ENCODE assay signal across 8 cellular contexts in genomic region chr13:79404985-79405384, GRCh38. TPM values are rescaled to one million over a fixed set of nuclear protein-coding genes. Genes with fewer than 3 reads are reported as not detected.
DNase-seq lines count a peak whose midpoint lies in the region; ATAC-seq, FAIRE-seq and TF ChIP-seq lines count a peak whose summit lies in the region.

No MANE protein-coding gene starts in this region.

- POLR2A ChIA-PET in A549 (lab: Yijun Ruan, JAX), result no interaction called here

- no peak for TF ChIP-seq EP300 in A549 (IDR thresholded peaks at IDR 0.05)

- H3K79me2 ChIP-seq in mesendoderm (ENCODE audit: control insufficient read depth, insufficient read depth, low read length), result peaks cover 49% of the 10 kb centered on the region

- no peak for TF ChIP-seq POLR2A in A549 (IDR thresholded peaks at IDR 0.05; ENCODE audit: low read length)

- no peak for TF ChIP-seq RAD21 in A549 (conservative IDR thresholded peaks at IDR 0.05 in 1 of 2, IDR thresholded peaks at IDR 0.05 in 1 of 2)

- H4K5ac ChIP-seq in mesendoderm (ENCODE audit: low read length), result no peak overlapping the region

- no peak for DNase-seq in A549 (ENCODE audit: low read depth in 1 of 2, low spot score in 1 of 2)
- DNase-seq in GM19239 (ENCODE audit: insufficient read length, low spot score), result no peak
- no peak for DNase-seq in mesendoderm
- no peak for DNase-seq in NCI-H1105 treated with DMSO at 0.1 percent for 48 hours (lab: John Stamatoyannopoulos, UW)
- DNase-seq in NCI-H187 (lab: John Stamatoyannopoulos, UW), result no peak
- DNase-seq in GM19240 (ENCODE audit: insufficient read length, low spot score), result no peak
- DNase-seq in NCI-H510A (lab: John Stamatoyannopoulos, UW), result no peak

- H3K9me3 ChIP-seq in A549, result no peaks in the 10 kb centered on the region

- no peak overlapping the region for H2BK15ac ChIP-seq in mesendoderm (replicated peaks; ENCODE audit: low read depth)

- no peaks in the 10 kb centered on the region for H3K79me1 ChIP-seq in mesendoderm (ENCODE audit: low read length)

- H3K4me3 ChIP-seq in A549, result peak overlapping the region; percentile 82
- H3K4me3 ChIP-seq in mesendoderm (ENCODE audit: low read length), result peak overlapping the region; percentile 98

- no peak overlapping the region for H2BK5ac ChIP-seq in mesendoderm (ENCODE audit: low read length)

- H2BK120ac ChIP-seq in mesendoderm (ENCODE audit: low read depth, low read length), result no peak overlapping the region

- H3K18ac ChIP-seq in mesendoderm (ENCODE audit: low read length), result peak overlapping the region; percentile 95

- H2AK5ac ChIP-seq in mesendoderm (ENCODE audit: low read length), result no peak overlapping the region

- no peaks in the 10 kb centered on the region for H3K27me3 ChIP-seq in mesendoderm (ENCODE audit: insufficient read depth, low read length, poor library complexity)

- ATAC-seq in A549, result no peak

- WGBS in A549 (ENCODE audit: missing lambda C conversion rate), result 0% methylated on average over 10 of the region's 10 CpGs
- 100% methylated on average over 1 of the region's 10 CpGs for WGBS in mesendoderm (ENCODE audit: extremely low coverage, insufficient coverage, low lambda C conversion rate)

- no peak for TF ChIP-seq CTCF in A549 (IDR thresholded peaks at IDR 0.05)

- peak overlapping the region; percentile 98 for H3K9ac ChIP-seq in mesendoderm (ENCODE audit: low read length)

- no peak overlapping the region for H3K4ac ChIP-seq in mesendoderm (ENCODE audit: low read depth, low read length)

- peak overlapping the region; percentile 99 for H3K56ac ChIP-seq in mesendoderm (ENCODE audit: low read length)

- H3K4me1 ChIP-seq in A549 (peaks cover 41% of the 10 kb centered on the region), mesendoderm (ENCODE audit: control insufficient read depth, low read depth, low read length) (peaks cover 14% of the 10 kb centered on the region)

- H4K8ac ChIP-seq in mesendoderm (ENCODE audit: low read depth, low read length), result no peak overlapping the region

- CTCF ChIA-PET in A549 (lab: Yijun Ruan, JAX), result interaction anchor here (1.7 kb wide), 1 partner anchor 19 kb away, joined by 3 read pairs; no protein-coding TSS in a partner anchor

- H3K27ac ChIP-seq in A549, result peak overlapping the region; percentile 94 to 100
- H3K27ac ChIP-seq in angular gyrus (ENCODE audit: low read depth, low read length), result peak overlapping the region; percentile 41
- H3K27ac ChIP-seq in mesendoderm (ENCODE audit: low read depth, low read length), result no peak overlapping the region

- H3K4me2 ChIP-seq in A549, result peak overlapping the region; percentile 96
- peak overlapping the region; percentile 95 for H3K4me2 ChIP-seq in mesendoderm (ENCODE audit: low read length)

- no peaks in the 10 kb centered on the region for H3K36me3 ChIP-seq in mesendoderm (ENCODE audit: control insufficient read depth, insufficient read depth, low read length)

- no peak overlapping the region for H3K23ac ChIP-seq in mesendoderm (ENCODE audit: low read length)

- FAIRE-seq in A549 (lab: Jason Lieb, UNC) (no peak), GM19239 (lab: Jason Lieb, UNC) (peak; percentile 85)

TF ChIP-seq in A549, 52 proteins besides CTCF, POLR2A, EP300 and RAD21:
- TF ChIP-seq MAX (IDR thresholded peaks at IDR 0.05) (no peak), FOSL2 (IDR thresholded peaks at IDR 0.05) (no peak), FOSL2 (CRISPR knock-in tag; IDR thresholded peaks at IDR 0.05) (no peak), RFX5 (IDR thresholded peaks at IDR 0.05) (no peak), FOSB (CRISPR knock-in tag; IDR thresholded peaks at IDR 0.05) (no peak), HOXB13 (CRISPR knock-in tag; IDR thresholded peaks at IDR 0.05; ENCODE audit: low read depth) (no peak), RCOR1 (IDR thresholded peaks at IDR 0.05; ENCODE audit: low read depth, low read length) (no peak), JUN (IDR thresholded peaks at IDR 0.05) (no peak), ZC3H11A (IDR thresholded peaks at IDR 0.05) (no peak), CBX8 (IDR thresholded peaks at IDR 0.05) (no peak), TFCP2L1 (CRISPR knock-in tag; IDR thresholded peaks at IDR 0.05) (no peak), ZNF302 (CRISPR knock-in tag; IDR thresholded peaks at IDR 0.05) (no peak), CEBPB (IDR thresholded peaks at IDR 0.05) (no peak), CHD2 (IDR thresholded peaks at IDR 0.05; ENCODE audit: low read length, partially characterized antibody) (no peak), MAFK (IDR thresholded peaks at IDR 0.05; ENCODE audit: partially characterized antibody) (no peak), HOXB5 (CRISPR knock-in tag; IDR thresholded peaks at IDR 0.05) (no peak)
TF ChIP-seq in A549: peak in this region for 0.

RNA-seq across cellular contexts. Expression of gene RBM26, which starts 1.1 kb away (rescaled TPM):
- 25.3 and 29.5 TPM in 2 replicates for polyA plus RNA-seq in A549 (2011; rRNA removed)
- polyA plus RNA-seq in A549 (2012; cell fraction: cytosol; rRNA removed), result 6.4 TPM in 2 replicates
- 10.4 and 16.9 TPM in 2 replicates for polyA plus RNA-seq in A549 (2012; cell fraction: nucleus; rRNA removed)
- 27.7 to 29.7 TPM (median 29.4 TPM) in 3 replicates for polyA plus RNA-seq in A549 (2017; fragmentation: RNase III; extraction: RNeasy Plus Mini Kit Qiagen cat#74134 plus additional on column Dnase treatment)
- polyA minus RNA-seq in A549 (2011; rRNA and poly(A)+ RNA removed), result 12.3 and 14.5 TPM in 2 replicates
- polyA plus RNA-seq in mesendoderm (2013, experiment 1 of 2), result 46.4 TPM
- 48.0 TPM for polyA plus RNA-seq in mesendoderm (2013, experiment 2 of 2)
